Comparison of ENCODE assay signal across 27 cellular contexts in the genomic region with DNA sequence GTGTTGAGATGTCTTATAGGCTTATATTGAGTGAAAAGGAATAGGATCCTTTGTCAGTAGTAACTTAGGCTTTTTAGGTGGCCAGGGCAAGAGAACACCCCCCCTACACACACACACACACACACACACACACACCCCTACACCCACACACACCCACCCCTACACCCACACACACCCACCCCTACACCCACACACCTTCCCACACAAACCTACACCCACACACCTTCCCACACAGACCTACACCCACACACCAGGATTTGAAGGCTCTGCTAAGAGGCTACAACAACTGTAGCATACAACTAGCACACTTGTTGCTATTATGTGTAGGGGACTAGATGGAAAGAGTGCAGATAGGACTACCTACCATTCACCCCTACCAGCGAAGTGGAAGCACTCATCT.
"Had no signal": no experiment of that assay in that cellular context is flagged by ENCODE, and none has a peak within 500 bp of the region (broad histone marks: within the 10 kb centered on the region; RNA-seq: fewer than 3 reads in every experiment).

No MANE protein-coding gene starts in this region.

- H3K27ac ChIP-seq: pancreas, prostate gland, right atrium auricular region, right lobe of liver, sigmoid colon, stomach, thoracic aorta, thyroid gland, tibial nerve, upper lobe of left lung, vagina had no signal

- H3K36me3 Mint-ChIP-seq: stimulated activated effector memory CD8-positive, alpha-beta T cell treated with anti-CD3 and anti-CD28 coated beads, Interleukin-12 subunit alpha, Interleukin-12 subunit beta, amount 100 ng/mL, for 72 hours had no signal

- H3K27me3 ChIP-seq: pancreas, right atrium auricular region, right lobe of liver, sigmoid colon, stomach, thyroid gland, tibial nerve, upper lobe of left lung, vagina had no signal

- H3K27ac Mint-ChIP-seq: natural killer cell treated with Interleukin-12 subunit alpha and Interleukin-12 subunit beta and Interleukin-15 and Interleukin-18, amount 100 ng/mL, for 72 hours; stimulated activated effector memory CD8-positive, alpha-beta T cell treated with anti-CD3 and anti-CD28 coated beads, Interleukin-12 subunit alpha, Interleukin-12 subunit beta, amount 100 ng/mL, for 72 hours; stimulated activated naive B cell treated with anti-CD40 and anti-IgM and Interleukin-4, amounts not matched to agents 10 μg/mL and 1 μg/mL and 100 μg/mL, for 72 hours; stimulated activated naive CD8-positive, alpha-beta T cell treated with anti-CD3 and anti-CD28 coated beads, Interleukin-15, Interleukin-2, amounts not matched to agents 100 ng/mL and 50 ng/mL, for 24 hours had no signal

- H3K9me3 ChIP-seq: pancreas, prostate gland, thyroid gland had no signal

- H3K4me1 Mint-ChIP-seq: stimulated activated effector memory CD8-positive, alpha-beta T cell treated with anti-CD3 and anti-CD28 coated beads, Interleukin-12 subunit alpha, Interleukin-12 subunit beta, amount 100 ng/mL, for 72 hours; stimulated activated naive B cell treated with anti-CD40 and anti-IgM and Interleukin-4, amounts not matched to agents 10 μg/mL and 1 μg/mL and 100 μg/mL, for 72 hours had no signal

- H3K4me3 Mint-ChIP-seq: naive thymus-derived CD8-positive, alpha-beta T cell; natural killer cell treated with Interleukin-12 subunit alpha and Interleukin-12 subunit beta and Interleukin-15 and Interleukin-18, amount 100 ng/mL, for 72 hours; nephron progenitor cell; neural crest cell; stimulated activated effector memory CD8-positive, alpha-beta T cell treated with anti-CD3 and anti-CD28 coated beads, Interleukin-12 subunit alpha, Interleukin-12 subunit beta, amount 100 ng/mL, for 72 hours; stimulated activated naive B cell treated with anti-CD40 and anti-IgM and Interleukin-4, amounts not matched to agents 10 μg/mL and 1 μg/mL and 100 μg/mL, for 72 hours; stimulated activated naive CD8-positive, alpha-beta T cell treated with anti-CD3 and anti-CD28 coated beads, Interleukin-15, Interleukin-2, amounts not matched to agents 100 ng/mL and 50 ng/mL, for 24 hours had no signal

- H3K36me3 ChIP-seq: pancreas, prostate gland, right atrium auricular region, right lobe of liver, sigmoid colon, thyroid gland had no signal

- H3K27me3 Mint-ChIP-seq: naive thymus-derived CD8-positive, alpha-beta T cell; stimulated activated naive B cell treated with anti-CD40 and anti-IgM and Interleukin-4, amounts not matched to agents 10 μg/mL and 1 μg/mL and 100 μg/mL, for 72 hours; stimulated activated naive CD8-positive, alpha-beta T cell treated with anti-CD3 and anti-CD28 coated beads, Interleukin-15, Interleukin-2, amounts not matched to agents 100 ng/mL and 50 ng/mL, for 24 hours had no signal

- H3K4me1 ChIP-seq: prostate gland, right lobe of liver, tibial nerve had no signal

- H3K4me3 ChIP-seq: pancreas, prostate gland, right atrium auricular region, right lobe of liver, sigmoid colon, stomach, thoracic aorta, thyroid gland, tibial nerve, upper lobe of left lung, vagina had no signal

- ATAC-seq: naive thymus-derived CD8-positive, alpha-beta T cell; right lobe of liver; stimulated activated effector memory CD8-positive, alpha-beta T cell treated with anti-CD3 and anti-CD28 coated beads, Interleukin-12 subunit alpha, Interleukin-12 subunit beta, amount 100 ng/mL, for 72 hours; stimulated activated naive B cell treated with anti-CD40 and anti-IgM and Interleukin-4, amounts not matched to agents 10 μg/mL and 1 μg/mL and 100 μg/mL, for 72 hours had no signal

- DNase-seq: naive thymus-derived CD8-positive, alpha-beta T cell; nephron progenitor cell; nucleus accumbens; pancreas; retina; right lobe of liver; sigmoid colon; small intestine; stimulated activated CD4-positive, alpha-beta T cell treated with anti-CD3 and anti-CD28 coated beads, Interleukin-15, amount 100 ng/mL, for 24 hours; stimulated activated CD4-positive, alpha-beta T cell treated with anti-CD3 and anti-CD28 coated beads, Interleukin-2, amount 100 ng/mL, for 24 hours; stimulated activated CD4-positive, alpha-beta T cell treated with anti-CD3 and anti-CD28 coated beads, Interleukin-2, amount 100 ng/mL, for 48 hours; stimulated activated CD4-positive, alpha-beta T cell treated with anti-CD3 and anti-CD28 coated beads, Interleukin-4, amount 100 ng/mL, for 24 hours; stimulated activated naive B cell treated with anti-CD40 and anti-IgM and Interleukin-4, amounts not matched to agents 10 μg/mL and 1 μg/mL and 100 μg/mL, for 72 hours; stimulated activated naive CD4-positive, alpha-beta T cell treated with Interleukin-2 at 50 U/mL for 16 hours; stomach; thyroid gland; trophoblast cell; upper lobe of left lung had no signal
